Comparison of ENCODE assay signal across 11 cellular contexts in the genomic region with DNA sequence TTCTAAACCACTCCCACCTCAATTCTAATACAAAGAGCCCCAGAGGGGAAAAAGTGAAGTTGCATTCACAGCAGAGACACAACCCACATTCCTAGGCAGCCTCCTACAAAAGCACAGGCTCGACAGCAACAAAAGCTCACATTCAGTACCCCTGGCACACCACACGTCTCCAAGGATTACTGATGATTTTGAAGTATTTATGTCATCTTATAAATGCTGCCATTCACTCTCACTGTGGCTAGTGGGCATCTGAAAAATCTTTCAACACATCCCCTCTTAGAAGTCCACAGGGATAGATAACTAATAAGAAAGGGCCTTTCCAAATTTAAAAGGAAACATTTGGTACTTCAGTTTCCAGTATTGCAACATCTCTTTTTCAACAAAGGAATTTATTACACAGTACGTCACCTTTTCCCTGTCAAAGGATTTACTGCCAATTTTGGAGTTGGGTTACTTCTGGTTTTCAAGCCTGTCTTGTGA.
A peak's percentile ranks its signal among the peaks of the same experiment; 100 is the strongest.
DNase-seq lines count a peak whose midpoint lies in the region; TF ChIP-seq lines count a peak whose summit lies in the region.
"Had no signal": no experiment of that assay in that cellular context is flagged by ENCODE, and none has a peak within 500 bp of the region (broad histone marks: within the 10 kb centered on the region; RNA-seq: fewer than 3 reads in every experiment).

No MANE protein-coding gene starts in this region.

- no peak overlapping the region for H3K27ac ChIP-seq in Karpas-422 (ENCODE audit: low read length)

- CTCF ChIA-PET in BJ (lab: Yijun Ruan, JAX) = interaction anchor here (1.5 to 2.7 kb wide), 2 partner anchors 55 to 167 kb away, joined by 4 to 6 read pairs; no protein-coding TSS in a partner anchor

- no peak overlapping the region for H3K9ac ChIP-seq in Karpas-422 (ENCODE audit: low read length)

- no peaks in the 10 kb centered on the region for H3K4me1 ChIP-seq in Karpas-422 (ENCODE audit: low read length)

- peaks cover 19% of the 10 kb centered on the region for H3K79me2 ChIP-seq in Karpas-422 (ENCODE audit: low read length)

- POLR2A ChIA-PET in BJ (lab: Charles Lee) = no interaction called here

- no peak overlapping the region for H2AFZ ChIP-seq in Karpas-422 (ENCODE audit: low read length)

- H3K4me2 ChIP-seq in Karpas-422 (ENCODE audit: low read depth, low read length, poor library complexity, severe bottlenecking) = no peak overlapping the region

- H3K4me3 ChIP-seq in BJ (ENCODE audit: low read depth, low read length) = no peak overlapping the region
- H3K4me3 ChIP-seq in Karpas-422 (ENCODE audit: low read length) = no peak overlapping the region

- H3K27me3 ChIP-seq in BJ (ENCODE audit: control insufficient read depth, insufficient read depth, low read length) = no peaks in the 10 kb centered on the region
- H3K27me3 ChIP-seq in Karpas-422 (ENCODE audit: low read length) = no peaks in the 10 kb centered on the region

- 0 out of 2 replicates have a peak, but pooled peaks have one; percentile 24 for TF ChIP-seq CTCF in BJ (IDR thresholded peaks at IDR 0.05; ENCODE audit: insufficient read depth, low read depth, low read length)

- H3K9me3 ChIP-seq in Karpas-422 (ENCODE audit: low read length) = no peaks in the 10 kb centered on the region

- H3K36me3 ChIP-seq in BJ (ENCODE audit: control insufficient read depth, insufficient read depth, low read length) (no peaks in the 10 kb centered on the region), Karpas-422 (ENCODE audit: insufficient read depth, low read length) (no peaks in the 10 kb centered on the region)

- H3K9me2 ChIP-seq in Karpas-422 (replicated peaks; ENCODE audit: insufficient read depth, low read length) = no peaks in the 10 kb centered on the region

- peak; percentile 58 for DNase-seq in BJ (ENCODE audit: low read depth)
- DNase-seq in NOMO-1 treated with DMSO at 0.1 percent for 48 hours (lab: John Stamatoyannopoulos, UW; ENCODE audit: unreplicated experiment) = peak; percentile 64
- peak; percentile 91 for DNase-seq in fibroblast of the conjunctiva (ENCODE audit: low read depth)
- peak; percentile 17 for DNase-seq in non-pigmented ciliary epithelial cell (ENCODE audit: low read depth)
- DNase-seq in HUDEP-2 (lab: John Stamatoyannopoulos, UW; ENCODE audit: unreplicated experiment in 76 of 76) = no peak
- no peak for DNase-seq in Karpas-422
- no peak for DNase-seq in NCI-H524 treated with DMSO at 0.1 percent for 48 hours (lab: John Stamatoyannopoulos, UW)
- no peak for DNase-seq in activated gamma-delta T cell (lab: John Stamatoyannopoulos, UW)
- DNase-seq: amygdala, DMS79 treated with DMSO at 0.1 percent for 48 hours, SHP77 had no signal

- H4K20me1 ChIP-seq in Karpas-422 (ENCODE audit: insufficient read depth, low read depth, low read length) = no peaks in the 10 kb centered on the region

Comparison
In these comparisons a context has a peak if more than half of its experiments do, and no peak if none do; other contexts are left out.
1. DNase-seq: peak in BJ (single experiment), NOMO-1 treated with DMSO at 0.1 percent for 48 hours (single experiment), fibroblast of the conjunctiva (single experiment) and non-pigmented ciliary epithelial cell (single experiment); none in HUDEP-2 (0 of 76), Karpas-422 (single experiment), NCI-H524 treated with DMSO at 0.1 percent for 48 hours (single experiment) and activated gamma-delta T cell (single experiment).